In the genomic region with DNA sequence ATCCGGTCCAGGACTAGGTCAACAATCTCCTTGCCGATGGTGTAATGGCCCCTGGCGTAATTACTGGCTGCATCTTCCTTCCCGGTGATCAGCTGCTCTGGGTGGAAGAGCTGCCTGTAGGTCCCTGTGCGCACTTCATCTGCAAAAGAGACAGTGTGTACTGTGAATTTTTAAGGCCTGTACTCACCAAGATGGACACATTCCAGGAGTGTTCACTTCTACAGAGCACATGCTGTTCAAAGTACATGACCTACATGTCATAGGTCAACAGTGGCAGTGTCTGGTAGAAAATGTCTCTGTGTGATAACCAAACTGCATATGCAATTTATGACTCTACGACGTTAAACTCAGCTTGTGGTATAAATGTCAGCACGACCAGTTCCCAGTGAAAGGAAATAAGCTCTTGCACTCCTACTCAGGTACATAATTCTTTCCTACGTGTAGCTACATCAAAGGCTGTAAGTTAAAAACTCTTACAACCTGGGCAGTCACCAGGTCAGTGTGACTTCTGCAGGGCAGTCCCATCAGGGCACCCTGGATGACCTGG, we compare ENCODE assay signal across 1 cellular context.
A peak's percentile ranks its signal among the peaks of the same experiment; 100 is the strongest.
TF ChIP-seq lines count a peak whose summit lies in the region.

No MANE protein-coding gene starts in this region.

TF ChIP-seq in K562, 482 proteins besides CTCF, POLR2A, EP300 and RAD21:
- TF ChIP-seq MEIS2 (IDR thresholded peaks at IDR 0.05; ENCODE audit: partially characterized antibody) (peak; percentile 7), TCF3 (CRISPR knock-in tag; IDR thresholded peaks at IDR 0.05) (peak; percentile 44; the same call in 1 of the 2 replicates), CBFA2T2 (conservative IDR thresholded peaks at IDR 0.05) (peak; percentile 44; the same call in 1 of the 2 replicates), NR2C1 (IDR thresholded peaks at IDR 0.05) (0 out of 2 replicates have a peak, but pooled peaks have one; percentile 20), NR2C1 (tag; IDR thresholded peaks at IDR 0.05) (peak; percentile 72), CBFA2T3 (IDR thresholded peaks at IDR 0.05) (peak; percentile 59)
